1 cellular context compared by ENCODE assay signal in the genomic region with DNA sequence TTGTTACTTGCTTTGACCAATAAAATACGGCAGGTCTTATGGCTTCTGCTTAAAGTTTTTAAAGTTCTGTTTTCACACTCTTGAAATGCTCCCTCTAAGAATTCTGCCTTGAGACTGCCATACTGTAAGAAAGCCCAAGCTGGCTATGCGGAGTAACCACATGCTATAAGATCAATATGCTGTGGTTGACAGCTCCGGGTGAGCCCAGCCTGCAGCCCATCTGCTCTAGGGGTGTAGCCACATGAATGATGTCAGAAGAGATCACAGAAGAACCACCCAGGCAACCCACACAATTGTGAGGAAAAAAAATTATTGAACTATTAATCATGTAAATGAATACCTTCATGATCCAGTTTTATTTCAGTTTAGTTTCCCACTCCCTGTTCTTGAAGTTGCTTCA.
TF ChIP-seq lines count a peak whose summit lies in the region.

No MANE protein-coding gene starts in this region.

TF ChIP-seq in K562, 482 proteins besides CTCF, POLR2A, EP300 and RAD21:
- TF ChIP-seq SP1 (CRISPR knock-in tag; IDR thresholded peaks at IDR 0.05) (0 out of 2 replicates have a peak, but pooled peaks have one; percentile 2), TOE1 (IDR thresholded peaks at IDR 0.05; ENCODE audit: borderline replicate concordance) (no peak), TOE1 (CRISPR knock-in tag; IDR thresholded peaks at IDR 0.05; ENCODE audit: borderline replicate concordance, low read depth) (no peak), COPS2 (conservative IDR thresholded peaks at IDR 0.05) (no peak)
- TF ChIP-seq, protein P1, sequence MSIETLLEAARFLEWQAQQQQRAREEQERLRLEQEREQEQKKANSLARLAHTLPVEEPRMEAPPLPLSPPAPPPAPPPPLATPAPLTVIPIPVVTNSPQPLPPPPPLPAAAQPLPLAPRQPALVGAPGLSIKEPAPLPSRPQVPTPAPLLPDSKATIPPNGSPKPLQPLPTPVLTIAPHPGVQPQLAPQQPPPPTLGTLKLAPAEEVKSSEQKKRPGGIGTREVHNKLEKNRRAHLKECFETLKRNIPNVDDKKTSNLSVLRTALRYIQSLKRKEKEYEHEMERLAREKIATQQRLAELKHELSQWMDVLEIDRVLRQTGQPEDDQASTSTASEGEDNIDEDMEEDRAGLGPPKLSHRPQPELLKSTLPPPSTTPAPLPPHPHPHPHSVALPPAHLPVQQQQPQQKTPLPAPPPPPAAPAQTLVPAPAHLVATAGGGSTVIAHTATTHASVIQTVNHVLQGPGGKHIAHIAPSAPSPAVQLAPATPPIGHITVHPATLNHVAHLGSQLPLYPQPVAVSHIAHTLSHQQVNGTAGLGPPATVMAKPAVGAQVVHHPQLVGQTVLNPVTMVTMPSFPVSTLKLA (conservative IDR thresholded peaks at IDR 0.05) = 0 out of 4 replicates have a peak, but pooled peaks of 1 of the 2 experiments have one; percentile 18
- TF ChIP-seq, protein P2, sequence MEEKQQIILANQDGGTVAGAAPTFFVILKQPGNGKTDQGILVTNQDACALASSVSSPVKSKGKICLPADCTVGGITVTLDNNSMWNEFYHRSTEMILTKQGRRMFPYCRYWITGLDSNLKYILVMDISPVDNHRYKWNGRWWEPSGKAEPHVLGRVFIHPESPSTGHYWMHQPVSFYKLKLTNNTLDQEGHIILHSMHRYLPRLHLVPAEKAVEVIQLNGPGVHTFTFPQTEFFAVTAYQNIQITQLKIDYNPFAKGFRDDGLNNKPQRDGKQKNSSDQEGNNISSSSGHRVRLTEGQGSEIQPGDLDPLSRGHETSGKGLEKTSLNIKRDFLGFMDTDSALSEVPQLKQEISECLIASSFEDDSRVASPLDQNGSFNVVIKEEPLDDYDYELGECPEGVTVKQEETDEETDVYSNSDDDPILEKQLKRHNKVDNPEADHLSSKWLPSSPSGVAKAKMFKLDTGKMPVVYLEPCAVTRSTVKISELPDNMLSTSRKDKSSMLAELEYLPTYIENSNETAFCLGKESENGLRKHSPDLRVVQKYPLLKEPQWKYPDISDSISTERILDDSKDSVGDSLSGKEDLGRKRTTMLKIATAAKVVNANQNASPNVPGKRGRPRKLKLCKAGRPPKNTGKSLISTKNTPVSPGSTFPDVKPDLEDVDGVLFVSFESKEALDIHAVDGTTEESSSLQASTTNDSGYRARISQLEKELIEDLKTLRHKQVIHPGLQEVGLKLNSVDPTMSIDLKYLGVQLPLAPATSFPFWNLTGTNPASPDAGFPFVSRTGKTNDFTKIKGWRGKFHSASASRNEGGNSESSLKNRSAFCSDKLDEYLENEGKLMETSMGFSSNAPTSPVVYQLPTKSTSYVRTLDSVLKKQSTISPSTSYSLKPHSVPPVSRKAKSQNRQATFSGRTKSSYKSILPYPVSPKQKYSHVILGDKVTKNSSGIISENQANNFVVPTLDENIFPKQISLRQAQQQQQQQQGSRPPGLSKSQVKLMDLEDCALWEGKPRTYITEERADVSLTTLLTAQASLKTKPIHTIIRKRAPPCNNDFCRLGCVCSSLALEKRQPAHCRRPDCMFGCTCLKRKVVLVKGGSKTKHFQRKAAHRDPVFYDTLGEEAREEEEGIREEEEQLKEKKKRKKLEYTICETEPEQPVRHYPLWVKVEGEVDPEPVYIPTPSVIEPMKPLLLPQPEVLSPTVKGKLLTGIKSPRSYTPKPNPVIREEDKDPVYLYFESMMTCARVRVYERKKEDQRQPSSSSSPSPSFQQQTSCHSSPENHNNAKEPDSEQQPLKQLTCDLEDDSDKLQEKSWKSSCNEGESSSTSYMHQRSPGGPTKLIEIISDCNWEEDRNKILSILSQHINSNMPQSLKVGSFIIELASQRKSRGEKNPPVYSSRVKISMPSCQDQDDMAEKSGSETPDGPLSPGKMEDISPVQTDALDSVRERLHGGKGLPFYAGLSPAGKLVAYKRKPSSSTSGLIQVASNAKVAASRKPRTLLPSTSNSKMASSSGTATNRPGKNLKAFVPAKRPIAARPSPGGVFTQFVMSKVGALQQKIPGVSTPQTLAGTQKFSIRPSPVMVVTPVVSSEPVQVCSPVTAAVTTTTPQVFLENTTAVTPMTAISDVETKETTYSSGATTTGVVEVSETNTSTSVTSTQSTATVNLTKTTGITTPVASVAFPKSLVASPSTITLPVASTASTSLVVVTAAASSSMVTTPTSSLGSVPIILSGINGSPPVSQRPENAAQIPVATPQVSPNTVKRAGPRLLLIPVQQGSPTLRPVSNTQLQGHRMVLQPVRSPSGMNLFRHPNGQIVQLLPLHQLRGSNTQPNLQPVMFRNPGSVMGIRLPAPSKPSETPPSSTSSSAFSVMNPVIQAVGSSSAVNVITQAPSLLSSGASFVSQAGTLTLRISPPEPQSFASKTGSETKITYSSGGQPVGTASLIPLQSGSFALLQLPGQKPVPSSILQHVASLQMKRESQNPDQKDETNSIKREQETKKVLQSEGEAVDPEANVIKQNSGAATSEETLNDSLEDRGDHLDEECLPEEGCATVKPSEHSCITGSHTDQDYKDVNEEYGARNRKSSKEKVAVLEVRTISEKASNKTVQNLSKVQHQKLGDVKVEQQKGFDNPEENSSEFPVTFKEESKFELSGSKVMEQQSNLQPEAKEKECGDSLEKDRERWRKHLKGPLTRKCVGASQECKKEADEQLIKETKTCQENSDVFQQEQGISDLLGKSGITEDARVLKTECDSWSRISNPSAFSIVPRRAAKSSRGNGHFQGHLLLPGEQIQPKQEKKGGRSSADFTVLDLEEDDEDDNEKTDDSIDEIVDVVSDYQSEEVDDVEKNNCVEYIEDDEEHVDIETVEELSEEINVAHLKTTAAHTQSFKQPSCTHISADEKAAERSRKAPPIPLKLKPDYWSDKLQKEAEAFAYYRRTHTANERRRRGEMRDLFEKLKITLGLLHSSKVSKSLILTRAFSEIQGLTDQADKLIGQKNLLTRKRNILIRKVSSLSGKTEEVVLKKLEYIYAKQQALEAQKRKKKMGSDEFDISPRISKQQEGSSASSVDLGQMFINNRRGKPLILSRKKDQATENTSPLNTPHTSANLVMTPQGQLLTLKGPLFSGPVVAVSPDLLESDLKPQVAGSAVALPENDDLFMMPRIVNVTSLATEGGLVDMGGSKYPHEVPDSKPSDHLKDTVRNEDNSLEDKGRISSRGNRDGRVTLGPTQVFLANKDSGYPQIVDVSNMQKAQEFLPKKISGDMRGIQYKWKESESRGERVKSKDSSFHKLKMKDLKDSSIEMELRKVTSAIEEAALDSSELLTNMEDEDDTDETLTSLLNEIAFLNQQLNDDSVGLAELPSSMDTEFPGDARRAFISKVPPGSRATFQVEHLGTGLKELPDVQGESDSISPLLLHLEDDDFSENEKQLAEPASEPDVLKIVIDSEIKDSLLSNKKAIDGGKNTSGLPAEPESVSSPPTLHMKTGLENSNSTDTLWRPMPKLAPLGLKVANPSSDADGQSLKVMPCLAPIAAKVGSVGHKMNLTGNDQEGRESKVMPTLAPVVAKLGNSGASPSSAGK (IDR thresholded peaks at IDR 0.05) = 0 out of 2 replicates have a peak, but pooled peaks have one; percentile 36
- TF ChIP-seq, protein P3, sequence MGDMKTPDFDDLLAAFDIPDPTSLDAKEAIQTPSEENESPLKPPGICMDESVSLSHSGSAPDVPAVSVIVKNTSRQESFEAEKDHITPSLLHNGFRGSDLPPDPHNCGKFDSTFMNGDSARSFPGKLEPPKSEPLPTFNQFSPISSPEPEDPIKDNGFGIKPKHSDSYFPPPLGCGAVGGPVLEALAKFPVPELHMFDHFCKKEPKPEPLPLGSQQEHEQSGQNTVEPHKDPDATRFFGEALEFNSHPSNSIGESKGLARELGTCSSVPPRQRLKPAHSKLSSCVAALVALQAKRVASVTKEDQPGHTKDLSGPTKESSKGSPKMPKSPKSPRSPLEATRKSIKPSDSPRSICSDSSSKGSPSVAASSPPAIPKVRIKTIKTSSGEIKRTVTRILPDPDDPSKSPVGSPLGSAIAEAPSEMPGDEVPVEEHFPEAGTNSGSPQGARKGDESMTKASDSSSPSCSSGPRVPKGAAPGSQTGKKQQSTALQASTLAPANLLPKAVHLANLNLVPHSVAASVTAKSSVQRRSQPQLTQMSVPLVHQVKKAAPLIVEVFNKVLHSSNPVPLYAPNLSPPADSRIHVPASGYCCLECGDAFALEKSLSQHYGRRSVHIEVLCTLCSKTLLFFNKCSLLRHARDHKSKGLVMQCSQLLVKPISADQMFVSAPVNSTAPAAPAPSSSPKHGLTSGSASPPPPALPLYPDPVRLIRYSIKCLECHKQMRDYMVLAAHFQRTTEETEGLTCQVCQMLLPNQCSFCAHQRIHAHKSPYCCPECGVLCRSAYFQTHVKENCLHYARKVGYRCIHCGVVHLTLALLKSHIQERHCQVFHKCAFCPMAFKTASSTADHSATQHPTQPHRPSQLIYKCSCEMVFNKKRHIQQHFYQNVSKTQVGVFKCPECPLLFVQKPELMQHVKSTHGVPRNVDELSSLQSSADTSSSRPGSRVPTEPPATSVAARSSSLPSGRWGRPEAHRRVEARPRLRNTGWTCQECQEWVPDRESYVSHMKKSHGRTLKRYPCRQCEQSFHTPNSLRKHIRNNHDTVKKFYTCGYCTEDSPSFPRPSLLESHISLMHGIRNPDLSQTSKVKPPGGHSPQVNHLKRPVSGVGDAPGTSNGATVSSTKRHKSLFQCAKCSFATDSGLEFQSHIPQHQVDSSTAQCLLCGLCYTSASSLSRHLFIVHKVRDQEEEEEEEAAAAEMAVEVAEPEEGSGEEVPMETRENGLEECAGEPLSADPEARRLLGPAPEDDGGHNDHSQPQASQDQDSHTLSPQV (IDR thresholded peaks at IDR 0.05) = 0 out of 2 replicates have a peak, but pooled peaks have one; percentile 28
TF ChIP-seq in K562: peak in this region for 4.
